14 cellular contexts compared by ENCODE assay signal in genomic region chr1:58620926-58621325, GRCh38. TPM values are rescaled to one million over a fixed set of nuclear protein-coding genes. Genes with fewer than 3 reads are reported as not detected.
DNase-seq lines count a peak whose midpoint lies in the region; ATAC-seq and TF ChIP-seq lines count a peak whose summit lies in the region.
"Had no signal": no experiment of that assay in that cellular context is flagged by ENCODE, and none has a peak within 500 bp of the region (broad histone marks: within the 10 kb centered on the region; RNA-seq: fewer than 3 reads in every experiment).

No MANE protein-coding gene starts in this region.

- TF ChIP-seq CTCF in MCF 10A (IDR thresholded peaks at IDR 0.05; ENCODE audit: unreplicated experiment) (no peak), prostate gland (IDR thresholded peaks at IDR 0.05) (no peak), endothelial cell (IDR thresholded peaks at IDR 0.05; ENCODE audit: unreplicated experiment) (no peak)

- H3K4me1 Mint-ChIP-seq in MCF 10A (ENCODE audit: insufficient read depth, unreplicated experiment), result peaks cover 33% of the 10 kb centered on the region
- peaks cover 33% of the 10 kb centered on the region for H3K4me1 Mint-ChIP-seq in endothelial cell (ENCODE audit: unreplicated experiment)

- DNase-seq in NCI-H82 (lab: John Stamatoyannopoulos, UW), result peak; percentile 48
- no peak for DNase-seq in NCI-H82 treated with DMSO at 0.1 percent for 48 hours (lab: John Stamatoyannopoulos, UW; ENCODE audit: unreplicated experiment)
- peak; percentile 36 for DNase-seq in Jurkat, Clone E6-1 (ENCODE audit: low read depth, low spot score)
- DNase-seq in MCF 10A (ENCODE audit: unreplicated experiment), result no peak
- DNase-seq in prostate gland (ENCODE audit: low spot score), result no peak
- no peak for DNase-seq in HuH-7 (ENCODE audit: low spot score)
- no peak for DNase-seq in endothelial cell (ENCODE audit: low spot score)
- DNase-seq: activated naive CD4-positive, alpha-beta T cell treated with anti-CD3 and anti-CD28 coated beads for 36 hours; effector memory CD8-positive, alpha-beta T cell; NCI-H1694; SHP77 treated with DMSO at 0.1 percent for 48 hours; stimulated activated CD4-positive, alpha-beta T cell treated with anti-CD3 and anti-CD28 coated beads, Interleukin-15, amount 100 ng/mL, for 24 hours had no signal

- H3K27me3 Mint-ChIP-seq in MCF 10A (ENCODE audit: insufficient read depth, unreplicated experiment), result no peaks in the 10 kb centered on the region
- H3K27me3 Mint-ChIP-seq in endothelial cell (ENCODE audit: unreplicated experiment), result peaks cover 8% of the 10 kb centered on the region

- intact Hi-C loops in MCF 10A (cut with micrococcal nuclease) (no loop called here), prostate gland (cut with DNase I) (no loop called here)

- H3K9me3 ChIP-seq in prostate gland, result no peaks in the 10 kb centered on the region

- no peaks in the 10 kb centered on the region for H3K27me3 ChIP-seq in prostate gland (replicated peaks; ENCODE audit: insufficient read depth)

- H3K9me3 Mint-ChIP-seq in MCF 10A (ENCODE audit: unreplicated experiment), result no peaks in the 10 kb centered on the region
- no peaks in the 10 kb centered on the region for H3K9me3 Mint-ChIP-seq in endothelial cell (ENCODE audit: unreplicated experiment)
- H3K9me3 Mint-ChIP-seq: activated naive CD4-positive, alpha-beta T cell treated with anti-CD3 and anti-CD28 coated beads for 36 hours; effector memory CD8-positive, alpha-beta T cell had no signal

- H3K4me3 Mint-ChIP-seq in MCF 10A (ENCODE audit: unreplicated experiment) (no peak overlapping the region), endothelial cell (ENCODE audit: unreplicated experiment) (no peak overlapping the region)
- H3K4me3 Mint-ChIP-seq: activated naive CD4-positive, alpha-beta T cell treated with anti-CD3 and anti-CD28 coated beads for 36 hours; effector memory CD8-positive, alpha-beta T cell had no signal

- peaks cover 16% of the 10 kb centered on the region for H3K36me3 Mint-ChIP-seq in MCF 10A (ENCODE audit: insufficient read depth, unreplicated experiment)
- H3K36me3 Mint-ChIP-seq in endothelial cell (ENCODE audit: low read depth, unreplicated experiment), result no peaks in the 10 kb centered on the region

- POLR2A ChIA-PET in MCF 10A (lab: Yijun Ruan, JAX), result interaction anchor here (1.0 kb wide), 1 partner anchor 37 kb away, joined by 3 read pairs; no protein-coding TSS in a partner anchor

- H3K27ac Mint-ChIP-seq in MCF 10A (ENCODE audit: low read depth, unreplicated experiment) (peak overlapping the region; percentile 91), endothelial cell (ENCODE audit: unreplicated experiment) (no peak overlapping the region)
- H3K27ac Mint-ChIP-seq: activated naive CD4-positive, alpha-beta T cell treated with anti-CD3 and anti-CD28 coated beads for 36 hours; effector memory CD8-positive, alpha-beta T cell had no signal

- H3K4me1 ChIP-seq in prostate gland (replicated peaks), result peaks cover 3% of the 10 kb centered on the region

- H3K36me3 ChIP-seq in prostate gland, result no peaks in the 10 kb centered on the region

- H3K27ac ChIP-seq in prostate gland, result peak overlapping the region; percentile 80

- CTCF ChIA-PET in MCF 10A (lab: Yijun Ruan, JAX), result interaction anchor here (0.6 to 1.0 kb wide), 3 partner anchors 32 to 74 kb away, joined by 3 read pairs; partner anchors contain the start of gene OMA1

- no TSS peak for BruUV-seq in MCF 10A (replicated peaks; lab: Mats Ljungman, UMichigan)

- no peak for TF ChIP-seq POLR2A in prostate gland (IDR thresholded peaks at IDR 0.05)

- 78% methylated on average over 5 of the region's 5 CpGs for WGBS in prostate gland

- no peak overlapping the region for H3K4me3 ChIP-seq in Jurkat, Clone E6-1 (ENCODE audit: low read length)
- no peak overlapping the region for H3K4me3 ChIP-seq in prostate gland

- ATAC-seq in GM21390 (IDR thresholded peaks at IDR 0.05; ENCODE audit: unreplicated experiment), result no peak
- ATAC-seq: effector memory CD8-positive, alpha-beta T cell had no signal

RNA-seq across cellular contexts. Expression of gene TACSTD2, which starts 43.9 kb away (rescaled TPM):
- polyA plus RNA-seq in Jurkat, Clone E6-1 (2012; ENCODE audit: insufficient read depth, insufficient read length), result not detected
- total RNA-seq in MCF 10A (2022), result 10.4 and 14.8 TPM in 2 replicates
- total RNA-seq in prostate gland, result 100 to 1,000 TPM; 219 to 310 TPM
- 0.10 TPM for total RNA-seq in endothelial cell (ENCODE audit: unreplicated experiment)
- total RNA-seq: activated naive CD4-positive, alpha-beta T cell treated with anti-CD3 and anti-CD28 coated beads for 36 hours; temporal lobe had no signal

Comparison
In these comparisons a context has a peak if more than half of its experiments do, and no peak if none do; other contexts are left out.
1. DNase-seq: peak in NCI-H82 (single experiment) and Jurkat, Clone E6-1 (single experiment); none in NCI-H82 treated with DMSO at 0.1 percent for 48 hours (single experiment), MCF 10A (single experiment), prostate gland (single experiment), HuH-7 (single experiment) and endothelial cell (single experiment).
2. RNA of gene TACSTD2, which starts 43.9 kb away (total RNA-seq): 219 to 310 TPM in prostate gland and 10.4 to 14.8 TPM in MCF 10A; 0.10 TPM in endothelial cell (single experiment); every median in the first group is over 10 times any median in the second.